Comparison of ENCODE assay signal across 17 cellular contexts in the genomic region with DNA sequence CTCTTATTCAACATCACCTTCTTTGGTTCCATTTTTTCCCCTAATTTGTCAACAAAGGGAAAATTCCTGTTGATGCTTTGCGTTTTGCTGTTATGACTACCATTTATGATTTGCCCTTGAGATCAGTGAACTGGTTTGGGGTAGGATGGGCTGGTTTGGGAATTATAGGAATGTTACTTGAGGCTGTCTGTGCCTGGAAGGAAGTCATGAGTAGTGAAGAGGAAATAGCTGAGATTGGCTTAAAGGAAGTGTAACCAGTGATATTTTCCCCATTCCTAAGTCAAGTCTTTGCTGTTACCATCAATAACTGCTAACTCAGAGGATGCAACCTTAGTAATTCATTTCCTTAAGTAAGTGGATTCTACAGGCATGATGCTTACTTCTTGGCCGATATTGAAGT.
DNase-seq lines count a peak whose midpoint lies in the region; ATAC-seq, FAIRE-seq and TF ChIP-seq lines count a peak whose summit lies in the region.
"Had no signal": no experiment of that assay in that cellular context is flagged by ENCODE, and none has a peak within 500 bp of the region (broad histone marks: within the 10 kb centered on the region; RNA-seq: fewer than 3 reads in every experiment).

No MANE protein-coding gene starts in this region.

- no peak overlapping the region for H4K91ac ChIP-seq in trophoblast cell (ENCODE audit: low read depth, low read length)

- CTCF ChIA-PET in endothelial cell of umbilical vein (lab: Charles Lee), result interaction anchor here (0.7 to 2.8 kb wide), 3 partner anchors 10 to 17 kb away, joined by 3 to 29 read pairs (median 4); no protein-coding TSS in a partner anchor

- H3K27me3 ChIP-seq in ACC112 (ENCODE audit: insufficient read depth, low read length), result no peaks in the 10 kb centered on the region
- no peaks in the 10 kb centered on the region for H3K27me3 ChIP-seq in endothelial cell of umbilical vein (ENCODE audit: control insufficient read depth in 2 of 2, insufficient read depth in 2 of 2, low read length in 2 of 2)
- no peaks in the 10 kb centered on the region for H3K27me3 ChIP-seq in trophoblast cell (ENCODE audit: insufficient read depth, low read length)
- H3K27me3 ChIP-seq in HAP-1 (ENCODE audit: low read depth), result no peaks in the 10 kb centered on the region; the same call in 1 of the 2 replicates
- H3K27me3 ChIP-seq: Peyer's patch had no signal

- no peak overlapping the region for H2BK12ac ChIP-seq in trophoblast cell (ENCODE audit: low read length)

- H3K18ac ChIP-seq in trophoblast cell (ENCODE audit: low read length), result no peak overlapping the region

- no peak overlapping the region for H2AK5ac ChIP-seq in trophoblast cell (ENCODE audit: low read length)

- peak overlapping the region; percentile 60 for H3K27ac ChIP-seq in ACC112 (ENCODE audit: low read depth, low read length)
- H3K27ac ChIP-seq in endothelial cell of umbilical vein (ENCODE audit: insufficient read depth, low read depth, low read length), result peak overlapping the region; percentile 45
- no peak overlapping the region for H3K27ac ChIP-seq in trophoblast cell (ENCODE audit: low read depth, low read length)
- H3K27ac ChIP-seq: Peyer's patch, SK-N-MC had no signal

- H3K23ac ChIP-seq in trophoblast cell (ENCODE audit: low read length), result no peak overlapping the region

- DNase-seq in HTR-8/SVneo (ENCODE audit: insufficient read length, low spot score), result no peak
- DNase-seq in endothelial cell of umbilical vein (ENCODE audit: low read depth, low spot score), result peak; percentile 56
- peak; percentile 18 to 87 for DNase-seq in trophoblast cell
- no peak for DNase-seq in HAP-1 (ENCODE audit: low spot score in 2 of 2)
- DNase-seq in NOMO-1 (lab: John Stamatoyannopoulos, UW; ENCODE audit: unreplicated experiment in 2 of 2), result no peak
- DNase-seq: COR-L47, H7, NCI-H1105, NCI-H1694, NCI-H510A treated with DMSO at 0.1 percent for 48 hours, NCI-H82, Peyer's patch had no signal

- H3K9ac ChIP-seq in endothelial cell of umbilical vein (replicated peaks; ENCODE audit: extremely low read depth, insufficient read depth, low read length) (no peak overlapping the region), trophoblast cell (ENCODE audit: low read length) (no peak overlapping the region)

- no peaks in the 10 kb centered on the region for H4K20me1 ChIP-seq in endothelial cell of umbilical vein (replicated peaks; ENCODE audit: control insufficient read depth, extremely low read depth, insufficient read depth, low read length)

- H2AFZ ChIP-seq in ACC112 (ENCODE audit: low read length, unreplicated experiment) (no peak overlapping the region), endothelial cell of umbilical vein (ENCODE audit: low read depth, low read length) (peak overlapping the region; percentile 4), trophoblast cell (ENCODE audit: insufficient read depth, low read length, poor library complexity) (no peak overlapping the region)

- ATAC-seq in activated CD4-positive, CD25-positive, alpha-beta regulatory T cell treated with anti-CD3 and anti-CD28 coated beads, Interleukin-2, amount 50 U/mL, for 24 hours, result no peak
- ATAC-seq in GM19351 (IDR thresholded peaks at IDR 0.05; ENCODE audit: unreplicated experiment), result no peak
- ATAC-seq: Right ventricle myocardium inferior had no signal

- no TSS peak for BruUV-seq in endothelial cell of umbilical vein (replicated peaks; lab: Mats Ljungman, UMichigan)

- intact Hi-C loops in endothelial cell of umbilical vein (cut with micrococcal nuclease), result loop anchor here (1.0 to 2.0 kb wide), 2 partner anchors 14 to 19 kb away; no protein-coding TSS in a partner anchor

- H3K4me1 ChIP-seq in ACC112 (ENCODE audit: control insufficient read depth, insufficient read depth, low read length, unreplicated experiment), result peaks cover 21% of the 10 kb centered on the region
- peaks cover 31% of the 10 kb centered on the region for H3K4me1 ChIP-seq in endothelial cell of umbilical vein (ENCODE audit: control insufficient read depth, extremely low read depth, insufficient read depth, low read length)
- H3K4me1 ChIP-seq in trophoblast cell (ENCODE audit: control insufficient read depth in 1 of 2, insufficient read depth in 2 of 2, low read length in 2 of 2), result no peaks in the 10 kb centered on the region
- H3K4me1 ChIP-seq in HAP-1, result no peaks in the 10 kb centered on the region
- H3K4me1 ChIP-seq: Peyer's patch had no signal

- H3K4me2 ChIP-seq in endothelial cell of umbilical vein (ENCODE audit: insufficient read depth, low read length), result peak overlapping the region; percentile 18
- no peak overlapping the region for H3K4me2 ChIP-seq in trophoblast cell (ENCODE audit: low read length)

- H3K9me1 ChIP-seq in endothelial cell of umbilical vein (replicated peaks; ENCODE audit: control insufficient read depth, extremely low read depth, insufficient read depth, low read length), result no peaks in the 10 kb centered on the region

- H3K79me2 ChIP-seq in ACC112 (ENCODE audit: control insufficient read depth, insufficient read depth, low read length, unreplicated experiment), result no peaks in the 10 kb centered on the region
- no peaks in the 10 kb centered on the region for H3K79me2 ChIP-seq in endothelial cell of umbilical vein (ENCODE audit: control insufficient read depth, insufficient read depth, low read length)
- H3K79me2 ChIP-seq in trophoblast cell (ENCODE audit: control insufficient read depth, insufficient read depth, low read length, poor library complexity), result no peaks in the 10 kb centered on the region

- no peak overlapping the region for H2BK120ac ChIP-seq in trophoblast cell (ENCODE audit: insufficient read depth, low read length, poor library complexity)

- no peak overlapping the region for H3K4ac ChIP-seq in trophoblast cell (ENCODE audit: low read depth, low read length)

- H4K8ac ChIP-seq in trophoblast cell (ENCODE audit: low read depth, low read length), result no peak overlapping the region

- H2BK5ac ChIP-seq in trophoblast cell (ENCODE audit: low read depth, low read length, poor library complexity), result no peak overlapping the region

- in situ Hi-C loops in HAP-1 (cut with MboI; ENCODE audit: low sequenced_read_pairs), result no loop called here

- dilution Hi-C loops in endothelial cell of umbilical vein (cut with MboI; ENCODE audit: extremely low pct_ligation_motif_present, low sequenced_read_pairs), result no loop called here

- WGBS in trophoblast cell (ENCODE audit: extremely low coverage, insufficient coverage, insufficient read length), result no CpG with 5 or more reads among the region's 2 CpGs

- TF ChIP-seq CTCF in endothelial cell of umbilical vein (IDR thresholded peaks at IDR 0.05; ENCODE audit: extremely low read depth in 1 of 2, insufficient read depth in 1 of 2, low read depth in 1 of 2, low read length in 2 of 2), result no peak

- FAIRE-seq in HTR-8/SVneo (lab: Jason Lieb, UNC) (peak; percentile 66), endothelial cell of umbilical vein (lab: Jason Lieb, UNC) (peak; percentile 75)

- H3K36me3 ChIP-seq in ACC112 (ENCODE audit: insufficient read depth, low read length) (no peaks in the 10 kb centered on the region), endothelial cell of umbilical vein (ENCODE audit: control insufficient read depth in 2 of 2, extremely low read depth in 1 of 2, insufficient read depth in 2 of 2, low read length in 2 of 2) (no peaks in the 10 kb centered on the region), trophoblast cell (ENCODE audit: control insufficient read depth in 1 of 2, insufficient read depth in 2 of 2, low read length in 2 of 2) (no peaks in the 10 kb centered on the region), HAP-1 (replicated peaks) (no peaks in the 10 kb centered on the region)
- H3K36me3 ChIP-seq: Peyer's patch had no signal

- TF ChIP-seq POLR2A in endothelial cell of umbilical vein (IDR thresholded peaks at IDR 0.05; ENCODE audit: low read depth, low read length), result no peak

- POLR2A ChIA-PET in endothelial cell of umbilical vein (lab: Charles Lee), result no interaction called here

- no peak overlapping the region for H3K4me3 ChIP-seq in ACC112 (ENCODE audit: low read depth, low read length)
- no peak overlapping the region for H3K4me3 ChIP-seq in endothelial cell of umbilical vein (replicated peaks in 1 of 3; ENCODE audit: insufficient read depth in 1 of 3, low read depth in 1 of 3, low read length in 3 of 3)
- no peak overlapping the region for H3K4me3 ChIP-seq in trophoblast cell (ENCODE audit: low read depth, low read length)
- H3K4me3 ChIP-seq in HAP-1, result no peak overlapping the region
- H3K4me3 ChIP-seq: Peyer's patch, SK-N-MC had no signal

- H3K79me1 ChIP-seq in trophoblast cell (ENCODE audit: low read length), result no peaks in the 10 kb centered on the region

- H3K9me3 ChIP-seq in endothelial cell of umbilical vein (replicated peaks; ENCODE audit: control insufficient read depth, insufficient read depth, low read length) (no peaks in the 10 kb centered on the region), trophoblast cell (ENCODE audit: insufficient read depth, low read depth, low read length) (no peaks in the 10 kb centered on the region), HAP-1 (no peaks in the 10 kb centered on the region)
- H3K9me3 ChIP-seq: Peyer's patch had no signal

- no peak overlapping the region for H4K12ac ChIP-seq in trophoblast cell (ENCODE audit: low read depth, low read length)

- H3K14ac ChIP-seq in trophoblast cell (ENCODE audit: low read length), result no peak overlapping the region

TF ChIP-seq in endothelial cell of umbilical vein, 7 proteins besides CTCF, POLR2A, EP300 and RAD21:
- TF ChIP-seq, protein P1, sequence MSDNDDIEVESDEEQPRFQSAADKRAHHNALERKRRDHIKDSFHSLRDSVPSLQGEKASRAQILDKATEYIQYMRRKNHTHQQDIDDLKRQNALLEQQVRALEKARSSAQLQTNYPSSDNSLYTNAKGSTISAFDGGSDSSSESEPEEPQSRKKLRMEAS (IDR thresholded peaks at IDR 0.05; ENCODE audit: insufficient read depth, insufficient read length), result no peak
- no peak for TF ChIP-seq EZH2 (IDR thresholded peaks at IDR 0.05; ENCODE audit: borderline replicate concordance, low read depth, low read length, severe bottlenecking)
- peak; percentile 81 for TF ChIP-seq JUN (IDR thresholded peaks at IDR 0.05; ENCODE audit: borderline replicate concordance, insufficient read depth, insufficient read length, low read depth)
- no peak for TF ChIP-seq MYC (IDR thresholded peaks at IDR 0.05; ENCODE audit: low read depth, low read length)
- TF ChIP-seq GATA2 (IDR thresholded peaks at IDR 0.05; ENCODE audit: insufficient read depth, insufficient read length, low read depth, low read length), result peak; percentile 59
- peak; percentile 41 for TF ChIP-seq POLR2AphosphoS5 (IDR thresholded peaks at IDR 0.05; ENCODE audit: insufficient read depth, low read depth, low read length)
- TF ChIP-seq FOS (IDR thresholded peaks at IDR 0.05; ENCODE audit: borderline replicate concordance, insufficient read depth, low read length), result peak; percentile 59

Comparison
In these comparisons a context has a peak if more than half of its experiments do, and no peak if none do; other contexts are left out.
1. DNase-seq: peak in endothelial cell of umbilical vein (single experiment) and trophoblast cell (2 of 2); none in HTR-8/SVneo (single experiment), HAP-1 (0 of 2) and NOMO-1 (0 of 2).